18 cellular contexts compared by ENCODE assay signal in genomic region chr18:23934863-23935262, GRCh38.
"Had no signal": no experiment of that assay in that cellular context is flagged by ENCODE, and none has a peak within 500 bp of the region (broad histone marks: within the 10 kb centered on the region; RNA-seq: fewer than 3 reads in every experiment).

No MANE protein-coding gene starts in this region.

- H3K27ac Mint-ChIP-seq: nephron, progenitor cell of endocrine pancreas had no signal

- H3K4me1 Mint-ChIP-seq: nephron had no signal

- ATAC-seq: foreskin keratinocyte, left cardiac atrium, right cardiac atrium had no signal

- H3K9me3 ChIP-seq: left ventricle myocardium inferior, pancreas, stomach, thoracic aorta, transverse colon had no signal

- H3K4me3 Mint-ChIP-seq: nephron had no signal

- H3K9me3 Mint-ChIP-seq: nephron had no signal

- DNase-seq: dermis blood vessel endothelial cell; erythroblast; foreskin keratinocyte; kidney; left cardiac atrium; left ventricle myocardium inferior; mesenchymal stem cell; midbrain; occipital lobe; pancreas; right cardiac atrium; stimulated activated CD4-positive, alpha-beta T cell treated with anti-CD3 and anti-CD28 coated beads, Interleukin-12 subunit alpha, Interleukin-12 subunit beta, amount 100 ng/mL, for 4 hours; stomach; substantia nigra; transverse colon had no signal
